ENCODE assay signal across 30 cellular contexts in genomic region chr16:81353895-81354294, GRCh38.
"Had no signal": no experiment of that assay in that cellular context is flagged by ENCODE, and none has a peak within 500 bp of the region (broad histone marks: within the 10 kb centered on the region; RNA-seq: fewer than 3 reads in every experiment).

No MANE protein-coding gene starts in this region.

- H3K27ac Mint-ChIP-seq: activated naive CD4-positive, alpha-beta T cell treated with anti-CD3 and anti-CD28 coated beads, Interleukin-2, amount 50 U/mL, for 24 hours; IgD-negative memory B cell; T-helper 1 cell treated with Interleukin-12 subunit alpha and Interleukin-12 subunit beta and Interleukin-4 antibody, amounts not matched to agents 30 μg/mL and 1 μg/mL, for 36 hours; T-helper 2 cell treated with Interferon-gamma antibody and Interleukin-4, amounts not matched to agents 5 μg/mL and 100 μg/mL, for 36 hours had no signal

- H3K9me3 Mint-ChIP-seq: activated naive CD4-positive, alpha-beta T cell treated with anti-CD3 and anti-CD28 coated beads, Interleukin-2, amount 50 U/mL, for 24 hours; T-helper 1 cell treated with Interleukin-12 subunit alpha and Interleukin-12 subunit beta and Interleukin-4 antibody, amounts not matched to agents 30 μg/mL and 1 μg/mL, for 36 hours; T-helper 2 cell treated with Interferon-gamma antibody and Interleukin-4, amounts not matched to agents 5 μg/mL and 100 μg/mL, for 36 hours had no signal

- DNase-seq: activated CD4-positive, alpha-beta T cell treated with anti-CD3 and anti-CD28 coated beads for 48 hours; activated CD4-positive, alpha-beta T cell treated with anti-CD3 and anti-CD28 coated beads, Interleukin-2, amount 50 U/mL, for 4 hours; activated CD8-positive, alpha-beta memory T cell treated with anti-CD3 and anti-CD28 coated beads, Interleukin-2, amount 50 U/mL, for 4 hours; activated gamma-delta T cell; activated naive CD4-positive, alpha-beta T cell treated with Interleukin-2 at 50 U/mL for 16 hours; anterior cingulate cortex; caudate nucleus; cerebellar nuclear complex; Kasumi-1; KBM-7; MG63; NCI-H1048; NCI-H1105 treated with DMSO at 0.1 percent for 48 hours; NCI-H1436; NCI-H1694; NCI-H1930; NCI-H2081 treated with DMSO at 0.1 percent for 48 hours; NCI-H226; NCI-H446 treated with DMSO at 0.1 percent for 48 hours; NCI-H524; PC-3; Peyer's patch; RPMI8226; SHP77 treated with DMSO at 0.1 percent for 48 hours; SK-N-SH had no signal

- ATAC-seq: PC-3 had no signal

- H3K27me3 Mint-ChIP-seq: activated naive CD4-positive, alpha-beta T cell treated with anti-CD3 and anti-CD28 coated beads, Interleukin-2, amount 50 U/mL, for 24 hours; brain; IgD-negative memory B cell had no signal

- H3K4me1 Mint-ChIP-seq: brain had no signal

- H3K4me3 Mint-ChIP-seq: activated naive CD4-positive, alpha-beta T cell treated with anti-CD3 and anti-CD28 coated beads, Interleukin-2, amount 50 U/mL, for 24 hours; brain; IgD-negative memory B cell; T-helper 1 cell treated with Interleukin-12 subunit alpha and Interleukin-12 subunit beta and Interleukin-4 antibody, amounts not matched to agents 30 μg/mL and 1 μg/mL, for 36 hours; T-helper 2 cell treated with Interferon-gamma antibody and Interleukin-4, amounts not matched to agents 5 μg/mL and 100 μg/mL, for 36 hours had no signal
